In the genomic region with DNA sequence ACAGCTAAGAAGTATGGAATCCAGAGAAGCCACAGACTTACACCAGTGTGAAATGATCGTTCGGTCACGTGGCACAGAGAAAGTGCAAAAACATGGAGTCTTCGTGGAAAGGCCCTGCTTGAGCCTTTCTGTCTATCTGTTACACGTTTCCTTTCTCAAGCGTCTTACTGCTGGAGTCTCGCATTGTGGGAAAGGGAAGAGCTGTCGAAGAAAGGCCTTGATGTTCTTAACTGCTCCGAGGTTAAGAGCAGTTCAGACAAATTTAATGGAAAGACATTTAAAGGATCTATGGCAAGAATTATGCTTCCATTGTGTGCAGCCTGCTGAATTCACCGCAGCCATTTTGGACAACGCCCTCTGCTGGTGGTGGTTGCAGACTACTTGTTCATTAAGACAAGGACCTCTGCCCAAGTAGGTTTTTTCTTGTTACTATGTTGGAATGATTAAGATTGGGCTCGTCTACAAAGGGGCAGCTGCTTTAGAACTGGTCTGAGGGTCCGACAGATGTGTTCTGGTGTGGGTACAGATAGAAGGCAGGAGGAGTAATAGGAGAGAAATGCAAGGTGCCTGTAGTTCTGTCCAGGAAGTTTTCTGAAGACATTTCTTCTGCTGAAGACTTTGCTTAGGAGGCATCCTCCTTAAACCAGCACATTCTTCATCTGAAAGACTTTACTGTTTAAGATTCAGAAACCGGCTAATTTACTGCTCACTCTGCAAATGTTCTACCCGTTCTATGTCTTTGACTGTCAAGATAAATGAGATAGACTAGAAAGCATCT, we compare ENCODE assay signal across 8 cellular contexts. TPM values are rescaled to one million over a fixed set of nuclear protein-coding genes. Genes with fewer than 3 reads are reported as not detected.
DNase-seq lines count a peak whose midpoint lies in the region; ATAC-seq and TF ChIP-seq lines count a peak whose summit lies in the region.

No MANE protein-coding gene starts in this region.

- DNase-seq in EL (peak; percentile 66), NCI-H82 (lab: John Stamatoyannopoulos, UW) (peak; percentile 86), endodermal cell (peak; percentile 92), natural killer cell (peak; percentile 50), 8988T (no peak)
- peak; percentile 74 for DNase-seq in activated CD8-positive, alpha-beta T cell treated with anti-CD3 and anti-CD28 coated beads, Interleukin-2, amount 10 ng/mL, durations not matched to agents 7 days and 5 days

- peaks cover 44% of the 10 kb centered on the region for H3K4me1 Mint-ChIP-seq in activated CD8-positive, alpha-beta T cell treated with anti-CD3 and anti-CD28 coated beads, Interleukin-2, amount 10 ng/mL, durations not matched to agents 7 days and 5 days (ENCODE audit: low read depth)
- H3K4me1 Mint-ChIP-seq in endodermal cell (peaks cover 13% of the 10 kb centered on the region), natural killer cell (peaks cover 27 to 37% of the 10 kb centered on the region in 2 donors)
- peaks cover 77% of the 10 kb centered on the region for H3K4me1 Mint-ChIP-seq in stimulated activated naive CD8-positive, alpha-beta T cell treated with anti-CD3 and anti-CD28 coated beads, Interleukin-15, Interleukin-2, amounts not matched to agents 100 ng/mL and 50 ng/mL, for 24 hours (ENCODE audit: low read depth)

- H3K27ac Mint-ChIP-seq in activated CD8-positive, alpha-beta T cell treated with anti-CD3 and anti-CD28 coated beads, Interleukin-2, amount 10 ng/mL, durations not matched to agents 7 days and 5 days: peak overlapping the region; percentile 78
- H3K27ac Mint-ChIP-seq in endodermal cell (no peak overlapping the region), natural killer cell (peak overlapping the region; percentile 32 to 48)
- peak overlapping the region; percentile 92 for H3K27ac Mint-ChIP-seq in stimulated activated naive CD8-positive, alpha-beta T cell treated with anti-CD3 and anti-CD28 coated beads, Interleukin-15, Interleukin-2, amounts not matched to agents 100 ng/mL and 50 ng/mL, for 24 hours

- intact Hi-C loops in natural killer cell (cut with micrococcal nuclease): loop anchor here (2.0 kb wide), 1 partner anchor 318 kb away; no protein-coding TSS in a partner anchor

- POLR2A ChIA-PET in activated CD8-positive, alpha-beta T cell treated with anti-CD3 and anti-CD28 coated beads, Interleukin-2, amount 10 ng/mL, durations not matched to agents 7 days and 5 days (lab: Charles Lee): no interaction called here

- no peak overlapping the region for H3K9ac ChIP-seq in endodermal cell (ENCODE audit: extremely low read depth, low read length, poor library complexity, severe bottlenecking)

- H3K4me1 ChIP-seq in endodermal cell (ENCODE audit: control insufficient read depth, insufficient read depth, low read length): no peaks in the 10 kb centered on the region

- no peaks in the 10 kb centered on the region for H3K36me3 ChIP-seq in endodermal cell (ENCODE audit: control insufficient read depth, insufficient read depth, low read length)

- peaks cover 5% of the 10 kb centered on the region for H3K36me3 Mint-ChIP-seq in activated CD8-positive, alpha-beta T cell treated with anti-CD3 and anti-CD28 coated beads, Interleukin-2, amount 10 ng/mL, durations not matched to agents 7 days and 5 days (ENCODE audit: low read depth)
- H3K36me3 Mint-ChIP-seq in endodermal cell (ENCODE audit: low read depth) (no peaks in the 10 kb centered on the region), natural killer cell (no peaks in the 10 kb centered on the region)
- H3K36me3 Mint-ChIP-seq in stimulated activated naive CD8-positive, alpha-beta T cell treated with anti-CD3 and anti-CD28 coated beads, Interleukin-15, Interleukin-2, amounts not matched to agents 100 ng/mL and 50 ng/mL, for 24 hours (ENCODE audit: low read depth): peaks cover 20% of the 10 kb centered on the region

- H3K27me3 ChIP-seq in endodermal cell (ENCODE audit: control insufficient read depth, insufficient read depth, low read length, poor library complexity, severe bottlenecking): peaks cover 53% of the 10 kb centered on the region

- no peaks in the 10 kb centered on the region for H3K9me3 Mint-ChIP-seq in activated CD8-positive, alpha-beta T cell treated with anti-CD3 and anti-CD28 coated beads, Interleukin-2, amount 10 ng/mL, durations not matched to agents 7 days and 5 days (ENCODE audit: insufficient read depth)
- H3K9me3 Mint-ChIP-seq in endodermal cell (peaks cover 4% of the 10 kb centered on the region), natural killer cell (no peaks in the 10 kb centered on the region)
- peaks cover 5% of the 10 kb centered on the region for H3K9me3 Mint-ChIP-seq in stimulated activated naive CD8-positive, alpha-beta T cell treated with anti-CD3 and anti-CD28 coated beads, Interleukin-15, Interleukin-2, amounts not matched to agents 100 ng/mL and 50 ng/mL, for 24 hours

- no peaks in the 10 kb centered on the region for H3K27me3 Mint-ChIP-seq in activated CD8-positive, alpha-beta T cell treated with anti-CD3 and anti-CD28 coated beads, Interleukin-2, amount 10 ng/mL, durations not matched to agents 7 days and 5 days (ENCODE audit: low read depth)
- H3K27me3 Mint-ChIP-seq in endodermal cell (ENCODE audit: insufficient read depth): peaks cover 44% of the 10 kb centered on the region
- peaks cover 0 to 12% of the 10 kb centered on the region in 2 donors for H3K27me3 Mint-ChIP-seq in natural killer cell (ENCODE audit: low read depth in 2 of 2)
- H3K27me3 Mint-ChIP-seq in stimulated activated naive CD8-positive, alpha-beta T cell treated with anti-CD3 and anti-CD28 coated beads, Interleukin-15, Interleukin-2, amounts not matched to agents 100 ng/mL and 50 ng/mL, for 24 hours: no peaks in the 10 kb centered on the region

- 71 to 74% methylated on average over 13 to 15 of the region's 15 CpGs for WGBS in endodermal cell (ENCODE audit: insufficient coverage in 1 of 2, insufficient read length in 1 of 2), 2 experiments

- no peak overlapping the region for H3K27ac ChIP-seq in endodermal cell (ENCODE audit: low read depth, low read length)

- CTCF ChIA-PET in activated CD8-positive, alpha-beta T cell treated with anti-CD3 and anti-CD28 coated beads, Interleukin-2, amount 10 ng/mL, durations not matched to agents 7 days and 5 days (lab: Charles Lee): interaction anchor here (1.0 to 5.4 kb wide), 14 partner anchors 9 to 770 kb away, joined by 3 to 98 read pairs (median 8); partner anchors contain the start of gene FYN

- TF ChIP-seq CTCF in endodermal cell (conservative IDR thresholded peaks at IDR 0.05) (peak; percentile 91), natural killer cell (IDR thresholded peaks at IDR 0.05) (peak; percentile 66)

- peaks cover 3% of the 10 kb centered on the region for H3K9me3 ChIP-seq in endodermal cell (ENCODE audit: control insufficient read depth, low read length)

- ATAC-seq in HG02852 (IDR thresholded peaks at IDR 0.05; ENCODE audit: unreplicated experiment) (peak; percentile 61), natural killer cell (no peak)
- no peak for ATAC-seq in activated CD8-positive, alpha-beta T cell treated with anti-CD3 and anti-CD28 coated beads, Interleukin-2, amount 10 ng/mL, durations not matched to agents 7 days and 5 days

- H3K4me3 ChIP-seq in endodermal cell (ENCODE audit: low read length): no peak overlapping the region

- no peak overlapping the region for H3K4me3 Mint-ChIP-seq in activated CD8-positive, alpha-beta T cell treated with anti-CD3 and anti-CD28 coated beads, Interleukin-2, amount 10 ng/mL, durations not matched to agents 7 days and 5 days
- H3K4me3 Mint-ChIP-seq in endodermal cell: no peak overlapping the region
- peak overlapping the region; percentile 67 for H3K4me3 Mint-ChIP-seq in natural killer cell
- H3K4me3 Mint-ChIP-seq in stimulated activated naive CD8-positive, alpha-beta T cell treated with anti-CD3 and anti-CD28 coated beads, Interleukin-15, Interleukin-2, amounts not matched to agents 100 ng/mL and 50 ng/mL, for 24 hours: peak overlapping the region; percentile 7

RNA-seq across cellular contexts. Expression of gene CCN6, which starts 24.7 kb away (rescaled TPM):
- total RNA-seq in activated CD8-positive, alpha-beta T cell treated with anti-CD3 and anti-CD28 coated beads, Interleukin-2, amount 10 ng/mL, durations not matched to agents 7 days and 5 days: not detected
- total RNA-seq in endodermal cell (not detected), natural killer cell (not detected)
- not detected for polyA plus RNA-seq in endodermal cell (2013, experiment 1 of 2)
- polyA plus RNA-seq in endodermal cell (2013, experiment 2 of 2): not detected

RNA-seq across cellular contexts. Expression of gene TUBE1, which starts 58.0 kb away (rescaled TPM):
- total RNA-seq in activated CD8-positive, alpha-beta T cell treated with anti-CD3 and anti-CD28 coated beads, Interleukin-2, amount 10 ng/mL, durations not matched to agents 7 days and 5 days: 10 to 100 TPM; 16.0 to 16.5 TPM
- total RNA-seq in endodermal cell: 10 to 100 TPM; 27.7 to 40.2 TPM
- 33.9 TPM for polyA plus RNA-seq in endodermal cell (2013, experiment 1 of 2)
- 27.7 TPM for polyA plus RNA-seq in endodermal cell (2013, experiment 2 of 2)
- 10 to 100 TPM; 15.6 to 31.2 (median 23.7) TPM for total RNA-seq in natural killer cell

RNA-seq across cellular contexts. Expression of gene FAM229B, which starts 58.2 kb away (rescaled TPM):
- 1 to 10 TPM; 1.9 to 2.2 TPM for total RNA-seq in activated CD8-positive, alpha-beta T cell treated with anti-CD3 and anti-CD28 coated beads, Interleukin-2, amount 10 ng/mL, durations not matched to agents 7 days and 5 days
- total RNA-seq in endodermal cell: 10 to 100 TPM; 21.0 to 24.3 TPM
- 28.3 TPM for polyA plus RNA-seq in endodermal cell (2013, experiment 1 of 2)
- polyA plus RNA-seq in endodermal cell (2013, experiment 2 of 2): 27.9 TPM
- 1 to 10 TPM in 1 of 3 donors, under 1 TPM in 2; 0.97 to 1.1 (median 0.99) TPM for total RNA-seq in natural killer cell

Comparison
In these comparisons a context has a peak if more than half of its experiments do, and no peak if none do; other contexts are left out.
1. H3K4me3 Mint-ChIP-seq: peak in natural killer cell (single experiment) and stimulated activated naive CD8-positive, alpha-beta T cell treated with anti-CD3 and anti-CD28 coated beads, Interleukin-15, Interleukin-2, amounts not matched to agents 100 ng/mL and 50 ng/mL, for 24 hours (single experiment); none in activated CD8-positive, alpha-beta T cell treated with anti-CD3 and anti-CD28 coated beads, Interleukin-2, amount 10 ng/mL, durations not matched to agents 7 days and 5 days (single experiment) and endodermal cell (single experiment).
2. RNA of gene FAM229B, which starts 58.2 kb away (total RNA-seq): 21.0 to 24.3 TPM in endodermal cell; 1.9 to 2.2 TPM in activated CD8-positive, alpha-beta T cell treated with anti-CD3 and anti-CD28 coated beads, Interleukin-2, amount 10 ng/mL, durations not matched to agents 7 days and 5 days and 0.97 to 1.1 TPM in natural killer cell; every median in the first group is over 4 times any median in the second.